Comparison of ENCODE assay signal across 1 cellular context in the genomic region with DNA sequence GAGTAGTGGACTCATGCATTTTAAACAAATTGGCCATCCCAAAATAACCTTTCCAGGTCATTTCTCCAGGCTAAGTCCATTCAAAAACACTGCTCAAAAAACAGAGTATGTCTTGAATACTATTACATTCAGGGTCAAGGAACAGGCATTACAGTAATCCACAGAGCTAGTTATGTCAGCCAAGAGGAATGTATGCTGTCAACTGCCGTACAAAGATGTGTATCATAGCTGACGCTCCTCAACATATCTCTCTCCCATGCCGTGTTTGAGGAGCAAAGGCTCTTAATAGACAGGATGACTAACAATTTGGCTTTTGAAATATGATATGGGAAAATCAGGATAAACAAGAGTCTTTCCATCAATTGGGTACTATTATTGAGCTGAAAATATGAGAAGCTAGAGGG.
TF ChIP-seq lines count a peak whose summit lies in the region.

No MANE protein-coding gene starts in this region.

TF ChIP-seq in GM23338, 12 proteins besides CTCF, POLR2A, EP300 and RAD21 (continued from another document):
- no peak for TF ChIP-seq ZNF462 (CRISPR knock-in tag; IDR thresholded peaks at IDR 0.05)
TF ChIP-seq in GM23338: peak in this region for 0.
